In genomic region chr2:133342283-133342895, GRCh38 we compare ENCODE assay signal across 1 cellular context.
TF ChIP-seq lines count a peak whose summit lies in the region.

No MANE protein-coding gene starts in this region.

TF ChIP-seq in WTC11, 78 proteins besides CTCF, POLR2A, EP300 and RAD21 (continued from another document):
- TF ChIP-seq ZNF532 (CRISPR knock-in tag; IDR thresholded peaks at IDR 0.05; ENCODE audit: borderline replicate concordance) (no peak), ZMAT4 (CRISPR knock-in tag; IDR thresholded peaks at IDR 0.05) (no peak), USF1 (CRISPR knock-in tag; IDR thresholded peaks at IDR 0.05) (no peak), OVOL2 (CRISPR knock-in tag; IDR thresholded peaks at IDR 0.05; ENCODE audit: borderline replicate concordance) (no peak), ZNF317 (CRISPR knock-in tag; IDR thresholded peaks at IDR 0.05; ENCODE audit: borderline replicate concordance, low read depth) (no peak), IRF2 (CRISPR knock-in tag; IDR thresholded peaks at IDR 0.05; ENCODE audit: borderline replicate concordance, low read depth) (no peak), ZNF121 (CRISPR knock-in tag; IDR thresholded peaks at IDR 0.05) (no peak)
TF ChIP-seq in WTC11: peak in this region for 0.
